In the genomic region with DNA sequence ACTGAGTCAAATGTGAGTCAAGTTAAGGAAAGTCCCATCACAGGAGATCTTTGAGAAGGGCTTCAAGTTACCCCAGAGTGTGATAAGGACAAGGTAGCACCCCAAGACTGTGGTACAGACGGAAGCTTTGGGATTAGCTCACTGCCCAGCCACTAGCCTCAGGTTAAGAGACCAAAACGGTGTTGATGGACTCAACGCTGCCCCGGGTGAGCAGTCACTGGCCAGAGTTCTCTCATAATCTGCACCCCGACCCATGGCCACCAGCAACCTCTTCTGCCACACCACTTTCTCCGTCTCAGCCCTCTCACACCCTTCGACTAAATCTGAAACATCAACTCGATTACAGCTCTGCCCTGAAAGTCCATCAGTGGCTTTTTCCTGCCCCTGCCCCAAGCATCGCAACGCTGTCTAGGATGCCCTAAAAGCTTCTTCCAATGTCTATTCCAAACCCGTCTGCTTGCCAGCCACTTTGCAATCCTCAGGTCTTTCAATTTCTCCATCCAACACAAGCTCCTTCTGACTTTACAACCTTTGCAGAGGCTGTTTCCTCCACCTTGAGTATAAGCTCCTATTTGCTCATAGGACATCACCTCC, we compare ENCODE assay signal across 19 cellular contexts. TPM values are rescaled to one million over a fixed set of nuclear protein-coding genes. Genes with fewer than 3 reads are reported as not detected.
DNase-seq lines count a peak whose midpoint lies in the region; ATAC-seq, FAIRE-seq and TF ChIP-seq lines count a peak whose summit lies in the region.
"Had no signal": no experiment of that assay in that cellular context is flagged by ENCODE, and none has a peak within 500 bp of the region (broad histone marks: within the 10 kb centered on the region; RNA-seq: fewer than 3 reads in every experiment).

No MANE protein-coding gene starts in this region.

- peaks cover 86% of the 10 kb centered on the region for H3K4me1 Mint-ChIP-seq in activated CD8-positive, alpha-beta memory T cell treated with anti-CD3 and anti-CD28 coated beads, Interleukin-2, amount 10 ng/mL, durations not matched to agents 7 days and 5 days
- H3K4me1 Mint-ChIP-seq in HFFc6 (ENCODE audit: low read depth), result peaks cover 69% of the 10 kb centered on the region
- H3K4me1 Mint-ChIP-seq in CD14-positive monocyte, result peaks cover 14% of the 10 kb centered on the region

- POLR2A ChIA-PET in K562 (lab: Yijun Ruan, JAX), result interaction anchor here (0.5 to 1.6 kb wide), 8 partner anchors 8 to 183 kb away, joined by 3 to 7 read pairs (median 4); no protein-coding TSS in a partner anchor

- 95% methylated on average over 11 of the region's 11 CpGs for WGBS in K562 (ENCODE audit: insufficient coverage, low coverage, missing lambda C conversion rate)
- WGBS in spleen, 5 donors, result 86 to 90% (median 88%) methylated on average over 11 of the region's 11 CpGs

- peak; percentile 47; the same call in 1 of the 2 replicates for TF ChIP-seq POLR2A in K562 (conservative IDR thresholded peaks at IDR 0.05)
- TF ChIP-seq POLR2A in spleen (IDR thresholded peaks at IDR 0.05), result no peak

- H3K9me1 ChIP-seq in K562 (ENCODE audit: control insufficient read depth, insufficient read depth, low read length), result no peaks in the 10 kb centered on the region

- H3K9me3 ChIP-seq in K562 (replicated peaks; ENCODE audit: control insufficient read depth, insufficient read depth, low read depth, low read length) (no peaks in the 10 kb centered on the region), spleen (no peaks in the 10 kb centered on the region)
- H3K9me3 ChIP-seq: esophagus muscularis mucosa, heart right ventricle, right lobe of liver had no signal

- H3K27me3 ChIP-seq in K562 (ENCODE audit: control insufficient read depth in 2 of 2, insufficient read depth in 2 of 2, low read length in 2 of 2) (no peaks in the 10 kb centered on the region), spleen (replicated peaks in 1 of 7) (no peaks in the 10 kb centered on the region)
- H3K27me3 ChIP-seq: esophagus muscularis mucosa, heart right ventricle, right lobe of liver had no signal

- no peak for FAIRE-seq in K562 (lab: Jason Lieb, UNC)

- no peaks in the 10 kb centered on the region for H3K9me3 Mint-ChIP-seq in activated CD8-positive, alpha-beta memory T cell treated with anti-CD3 and anti-CD28 coated beads, Interleukin-2, amount 10 ng/mL, durations not matched to agents 7 days and 5 days (ENCODE audit: low read depth)
- H3K9me3 Mint-ChIP-seq in HFFc6, result no peaks in the 10 kb centered on the region
- H3K9me3 Mint-ChIP-seq in CD14-positive monocyte, result no peaks in the 10 kb centered on the region

- H3K36me3 Mint-ChIP-seq in activated CD8-positive, alpha-beta memory T cell treated with anti-CD3 and anti-CD28 coated beads, Interleukin-2, amount 10 ng/mL, durations not matched to agents 7 days and 5 days, result peaks cover 88% of the 10 kb centered on the region
- peaks cover 80% of the 10 kb centered on the region for H3K36me3 Mint-ChIP-seq in HFFc6 (ENCODE audit: low read depth)
- peaks cover 87 to 96% of the 10 kb centered on the region in 2 donors for H3K36me3 Mint-ChIP-seq in CD14-positive monocyte

- H4K20me1 ChIP-seq in K562 (replicated peaks; ENCODE audit: control insufficient read depth, insufficient read depth, low read length), result peaks cover 25% of the 10 kb centered on the region

- CTCF ChIA-PET in activated CD8-positive, alpha-beta memory T cell treated with anti-CD3 and anti-CD28 coated beads, Interleukin-2, amount 10 ng/mL, durations not matched to agents 7 days and 5 days (lab: Charles Lee), result interaction anchor here (1.0 to 1.4 kb wide), 4 partner anchors 13 to 86 kb away, joined by 3 to 6 read pairs (median 4); a partner anchor contains a TSS
- CTCF ChIA-PET in K562 (lab: Yijun Ruan, JAX; ENCODE audit: low intra/inter-chr PET ratio), result no interaction called here

- DNase-seq in activated CD8-positive, alpha-beta memory T cell treated with anti-CD3 and anti-CD28 coated beads, Interleukin-2, amount 10 ng/mL, durations not matched to agents 7 days and 5 days, result no peak
- DNase-seq in activated CD8-positive, alpha-beta memory T cell treated with anti-CD3 and anti-CD28 coated beads, Interleukin-2, amount 50 U/mL, for 48 hours, result no peak
- DNase-seq in HFFc6 (no peak), K562 (ENCODE audit: extremely low read depth in 1 of 4, low spot score in 3 of 4) (no peak), spleen (peak; percentile 41), NCI-H1105 treated with DMSO at 0.1 percent for 48 hours (lab: John Stamatoyannopoulos, UW) (no peak), CD14-positive monocyte (ENCODE audit: low spot score) (no peak), ureter (ENCODE audit: low spot score) (no peak)
- DNase-seq: amniotic stem cell, DMS79 treated with DMSO at 0.1 percent for 48 hours, heart right ventricle, left cardiac atrium, NCI-H1417 treated with DMSO at 0.1 percent for 48 hours, NCI-H510A treated with DMSO at 0.1 percent for 48 hours, PC-9, SW 1271 had no signal

- no peak for TF ChIP-seq CTCF in HFFc6 (IDR thresholded peaks at IDR 0.05)
- no peak for TF ChIP-seq CTCF in K562 (IDR thresholded peaks at IDR 0.05 in 2 of 3, conservative IDR thresholded peaks at IDR 0.05 in 1 of 3; ENCODE audit: insufficient read depth in 2 of 3, low read depth in 1 of 3, low read length in 3 of 3)
- TF ChIP-seq CTCF in spleen (IDR thresholded peaks at IDR 0.05 in 8 of 11, conservative IDR thresholded peaks at IDR 0.05 in 3 of 11), result no peak
- TF ChIP-seq CTCF in CD14-positive monocyte (IDR thresholded peaks at IDR 0.05), result no peak

- H3K4me3 ChIP-seq in K562 (no peak overlapping the region), spleen (no peak overlapping the region)
- H3K4me3 ChIP-seq: esophagus muscularis mucosa, heart right ventricle, PC-9, right lobe of liver had no signal

- ATAC-seq in activated CD8-positive, alpha-beta memory T cell treated with anti-CD3 and anti-CD28 coated beads, Interleukin-2, amount 10 ng/mL, durations not matched to agents 7 days and 5 days, result no peak
- no peak for ATAC-seq in K562
- ATAC-seq: left cardiac atrium, right lobe of liver had no signal

- H3K79me2 ChIP-seq in K562 (ENCODE audit: control insufficient read depth, insufficient read depth, low read length), result peaks cover 82% of the 10 kb centered on the region

- BruUV-seq in K562 (replicated peaks; lab: Mats Ljungman, UMichigan), result no TSS peak

- no peak overlapping the region for H3K4me3 Mint-ChIP-seq in activated CD8-positive, alpha-beta memory T cell treated with anti-CD3 and anti-CD28 coated beads, Interleukin-2, amount 10 ng/mL, durations not matched to agents 7 days and 5 days
- H3K4me3 Mint-ChIP-seq in HFFc6 (no peak overlapping the region), CD14-positive monocyte (no peak overlapping the region)

- H3K27ac Mint-ChIP-seq in activated CD8-positive, alpha-beta memory T cell treated with anti-CD3 and anti-CD28 coated beads, Interleukin-2, amount 10 ng/mL, durations not matched to agents 7 days and 5 days, result peak overlapping the region; percentile 90
- H3K27ac Mint-ChIP-seq in HFFc6, result peak overlapping the region; percentile 51; the same call in 1 of the 2 replicates
- peak overlapping the region in 2 of 7 donors; percentile 4 to 9 for H3K27ac Mint-ChIP-seq in CD14-positive monocyte

- H2AFZ ChIP-seq in K562 (ENCODE audit: low read depth, low read length), result no peak overlapping the region
- H2AFZ ChIP-seq: PC-9 had no signal

- H3K4me1 ChIP-seq in K562 (replicated peaks in 1 of 2; ENCODE audit: control insufficient read depth in 2 of 2, insufficient read depth in 2 of 2, low read length in 2 of 2) (peaks cover 7 to 18% of the 10 kb centered on the region in 2 experiments; a peak in 4 of 5 replicates), spleen (peaks cover 47 to 100% (median 93%) of the 10 kb centered on the region in 6 donors)

- H3K27ac ChIP-seq in K562 (ENCODE audit: extremely low read depth, low read depth, low read length) (no peak overlapping the region), spleen (peak overlapping the region in 5 of 8 donors; percentile 67 to 99 (median 72))
- H3K27ac ChIP-seq: heart right ventricle, PC-9, right lobe of liver had no signal

- no peak for TF ChIP-seq RAD21 in K562 (CRISPR knock-in tag; conservative IDR thresholded peaks at IDR 0.05 in 1 of 2, IDR thresholded peaks at IDR 0.05 in 1 of 2)

- no peaks in the 10 kb centered on the region for H3K27me3 Mint-ChIP-seq in activated CD8-positive, alpha-beta memory T cell treated with anti-CD3 and anti-CD28 coated beads, Interleukin-2, amount 10 ng/mL, durations not matched to agents 7 days and 5 days
- H3K27me3 Mint-ChIP-seq in HFFc6 (ENCODE audit: insufficient read depth) (peaks cover 19% of the 10 kb centered on the region), CD14-positive monocyte (ENCODE audit: low read depth in 3 of 3) (peaks cover 0 to 2% (median 0%) of the 10 kb centered on the region in 3 donors)

- no peak overlapping the region for H3K4me2 ChIP-seq in K562 (ENCODE audit: insufficient read depth, low read length)
- H3K4me2 ChIP-seq: PC-9 had no signal

- in situ Hi-C loops in K562 (cut with MboI), result no loop called here

- no peak for TF ChIP-seq EP300 in K562 (IDR thresholded peaks at IDR 0.05; ENCODE audit: low read length)

- no peak overlapping the region; a peak in 1 of 4 replicates for H3K9ac ChIP-seq in K562 (ENCODE audit: insufficient read depth in 1 of 2, low read depth in 2 of 2, low read length in 2 of 2)

- peaks cover 98% of the 10 kb centered on the region for H3K36me3 ChIP-seq in K562 (ENCODE audit: control insufficient read depth, insufficient read depth, low read length)
- H3K36me3 ChIP-seq in spleen, result peaks cover 2 to 97% (median 87%) of the 10 kb centered on the region in 6 donors

- intact Hi-C loops in K562 (cut with micrococcal nuclease) (no loop called here), spleen (cut with DNase I; ENCODE audit: low total_unique reads) (no loop called here), CD14-positive monocyte (cut with micrococcal nuclease) (no loop called here)

RNA-seq across cellular contexts. Expression of a gene that starts 5.6 kb away (rescaled TPM):
- 100 to 1,000 TPM; 479 to 611 TPM for total RNA-seq in activated CD8-positive, alpha-beta memory T cell treated with anti-CD3 and anti-CD28 coated beads, Interleukin-2, amount 10 ng/mL, durations not matched to agents 7 days and 5 days
- total RNA-seq in HFFc6 (2021; fragmentation: NEBNext Ultra II Directional; extraction: Animal tissue kit (Norgen Biotek cat#: 25700)), result 100 to 1,000 TPM; 337 to 467 (median 441) TPM
- 270 and 391 TPM in 2 replicates for total RNA-seq in K562 (2011; cell fraction: chromatin; rRNA removed; ENCODE audit: low replicate concordance)
- total RNA-seq in K562 (2011; cell fraction: nucleolus; rRNA removed), result 228 and 234 TPM in 2 replicates
- total RNA-seq in K562 (2011; cell fraction: nucleoplasm; rRNA removed), result 270 and 297 TPM in 2 replicates
- total RNA-seq in K562 (2014; rRNA removed), result 313 and 355 TPM in 2 replicates
- 375 and 414 TPM in 2 replicates for total RNA-seq in K562 (2014; rRNA removed; fragmentation: Illumina TruSeq; extraction: Trizol)
- total RNA-seq in K562 (2015; rRNA removed; fragmentation: Illumina TruSeq; extraction: Trizol), result 274 and 290 TPM in 2 replicates
- total RNA-seq in K562 (2021), result 579 and 605 TPM in 2 replicates
- polyA plus RNA-seq in K562 (2011; rRNA removed), result 284 and 572 TPM in 2 replicates
- polyA plus RNA-seq in K562 (2011; cell fraction: cytosol; rRNA removed), result 251 and 262 TPM in 2 replicates
- polyA plus RNA-seq in K562 (2011; cell fraction: nucleus; rRNA removed), result 342 and 362 TPM in 2 replicates
- 353 and 512 TPM in 2 replicates for polyA plus RNA-seq in K562 (2012)
- polyA plus RNA-seq in K562 (2014; fragmentation: Illumina TruSeq; extraction: Trizol), result 550 and 610 TPM in 2 replicates
- polyA plus RNA-seq in K562 (2014; fragmentation: Nextera tagmentation; extraction: Ambion mirVana), result 10 to 100 TPM; 39.5 to 51.4 TPM
- polyA plus RNA-seq in K562 (2014; rRNA removed), result 271 and 299 TPM in 2 replicates
- 359 and 423 TPM in 2 replicates for polyA minus RNA-seq in K562 (2011; rRNA and poly(A)+ RNA removed)
- polyA minus RNA-seq in K562 (2011; cell fraction: cytosol; rRNA and poly(A)+ RNA removed), result 278 and 317 TPM in 2 replicates
- polyA minus RNA-seq in K562 (2011; cell fraction: nucleus; rRNA and poly(A)+ RNA removed), result 71.0 and 135 TPM in 2 replicates
- total RNA-seq in spleen, result 100 to 1,000 TPM; 188 to 357 (median 294) TPM
- polyA plus RNA-seq in spleen, result 100 to 1,000 TPM; 147 to 175 (median 168) TPM
- 10 to 100 TPM; 51.9 to 58.7 TPM for polyA plus RNA-seq in CD14-positive monocyte
- 295 TPM for total RNA-seq in ureter

RNA-seq across cellular contexts. Expression of a gene that starts 12.6 kb away (rescaled TPM):
- 100 to 1,000 TPM; 207 to 214 TPM for total RNA-seq in activated CD8-positive, alpha-beta memory T cell treated with anti-CD3 and anti-CD28 coated beads, Interleukin-2, amount 10 ng/mL, durations not matched to agents 7 days and 5 days
- 10 to 100 TPM; 35.5 to 48.5 (median 45.6) TPM for total RNA-seq in HFFc6 (2021; fragmentation: NEBNext Ultra II Directional; extraction: Animal tissue kit (Norgen Biotek cat#: 25700))
- 23.7 and 41.8 TPM in 2 replicates for total RNA-seq in K562 (2011; cell fraction: chromatin; rRNA removed; ENCODE audit: low replicate concordance)
- 32.6 and 33.9 TPM in 2 replicates for total RNA-seq in K562 (2011; cell fraction: nucleolus; rRNA removed)
- 34.1 and 35.9 TPM in 2 replicates for total RNA-seq in K562 (2011; cell fraction: nucleoplasm; rRNA removed)
- 67.3 and 69.6 TPM in 2 replicates for total RNA-seq in K562 (2014; rRNA removed)
- total RNA-seq in K562 (2014; rRNA removed; fragmentation: Illumina TruSeq; extraction: Trizol), result 40.1 and 58.0 TPM in 2 replicates
- 84.9 and 98.2 TPM in 2 replicates for total RNA-seq in K562 (2015; rRNA removed; fragmentation: Illumina TruSeq; extraction: Trizol)
- 89.2 and 91.7 TPM in 2 replicates for total RNA-seq in K562 (2021)
- polyA plus RNA-seq in K562 (2011; rRNA removed), result 67.3 and 115 TPM in 2 replicates
- polyA plus RNA-seq in K562 (2011; cell fraction: cytosol; rRNA removed), result 133 and 134 TPM in 2 replicates
- 175 and 195 TPM in 2 replicates for polyA plus RNA-seq in K562 (2011; cell fraction: nucleus; rRNA removed)
- polyA plus RNA-seq in K562 (2012), result 242 and 243 TPM in 2 replicates
- 133 TPM in 2 replicates for polyA plus RNA-seq in K562 (2014; fragmentation: Illumina TruSeq; extraction: Trizol)
- 10 to 100 TPM; 47.5 to 99.9 TPM for polyA plus RNA-seq in K562 (2014; fragmentation: Nextera tagmentation; extraction: Ambion mirVana)
- polyA plus RNA-seq in K562 (2014; rRNA removed), result 55.2 and 118 TPM in 2 replicates
- 53.8 and 60.0 TPM in 2 replicates for polyA minus RNA-seq in K562 (2011; rRNA and poly(A)+ RNA removed)
- 38.6 and 49.9 TPM in 2 replicates for polyA minus RNA-seq in K562 (2011; cell fraction: cytosol; rRNA and poly(A)+ RNA removed)
- 19.5 and 24.9 TPM in 2 replicates for polyA minus RNA-seq in K562 (2011; cell fraction: nucleus; rRNA and poly(A)+ RNA removed)
- 100 to 1,000 TPM; 119 to 293 (median 191) TPM for total RNA-seq in spleen
- 100 to 1,000 TPM; 196 to 370 (median 216) TPM for polyA plus RNA-seq in spleen
- polyA plus RNA-seq in CD14-positive monocyte, result 100 to 1,000 TPM; 173 to 187 TPM
- 175 TPM for total RNA-seq in ureter

RNA-seq across cellular contexts. Expression of a gene that starts 31.4 kb away (rescaled TPM):
- 1 to 10 TPM; 1.4 to 2.4 TPM for total RNA-seq in activated CD8-positive, alpha-beta memory T cell treated with anti-CD3 and anti-CD28 coated beads, Interleukin-2, amount 10 ng/mL, durations not matched to agents 7 days and 5 days
- under 1 TPM in 1 of 6 experiments, not detected in 5; 0.43 TPM for total RNA-seq in HFFc6 (2021; fragmentation: NEBNext Ultra II Directional; extraction: Animal tissue kit (Norgen Biotek cat#: 25700))
- 0.95 and 3.4 TPM in 2 replicates for total RNA-seq in K562 (2011; cell fraction: chromatin; rRNA removed; ENCODE audit: low replicate concordance)
- 2.1 and 2.7 TPM in 2 replicates for total RNA-seq in K562 (2011; cell fraction: nucleolus; rRNA removed)
- 0.61 and 0.95 TPM in 2 replicates for total RNA-seq in K562 (2011; cell fraction: nucleoplasm; rRNA removed)
- not detected in 2 replicates for total RNA-seq in K562 (2014; rRNA removed)
- not detected in 2 replicates for total RNA-seq in K562 (2014; rRNA removed; fragmentation: Illumina TruSeq; extraction: Trizol)
- 0.18 TPM in 1 of 2 replicates, not detected in the other for total RNA-seq in K562 (2015; rRNA removed; fragmentation: Illumina TruSeq; extraction: Trizol)
- 1.1 and 1.8 TPM in 2 replicates for total RNA-seq in K562 (2021)
- 0.31 and 0.38 TPM in 2 replicates for polyA plus RNA-seq in K562 (2011; rRNA removed)
- 0.25 and 0.96 TPM in 2 replicates for polyA plus RNA-seq in K562 (2011; cell fraction: cytosol; rRNA removed)
- 3.1 and 3.7 TPM in 2 replicates for polyA plus RNA-seq in K562 (2011; cell fraction: nucleus; rRNA removed)
- polyA plus RNA-seq in K562 (2012), result 0.58 and 0.64 TPM in 2 replicates
- 0.17 and 0.36 TPM in 2 replicates for polyA plus RNA-seq in K562 (2014; fragmentation: Illumina TruSeq; extraction: Trizol)
- polyA plus RNA-seq in K562 (2014; fragmentation: Nextera tagmentation; extraction: Ambion mirVana), result under 1 TPM in 1 of 2 experiments, not detected in 1; 0.08 TPM
- polyA plus RNA-seq in K562 (2014; rRNA removed), result 0.29 TPM in 1 of 2 replicates, not detected in the other
- polyA minus RNA-seq in K562 (2011; rRNA and poly(A)+ RNA removed), result 0.14 TPM in 1 of 2 replicates, not detected in the other
- polyA minus RNA-seq in K562 (2011; cell fraction: cytosol; rRNA and poly(A)+ RNA removed), result not detected in 2 replicates
- polyA minus RNA-seq in K562 (2011; cell fraction: nucleus; rRNA and poly(A)+ RNA removed), result 0.67 TPM in 1 of 2 replicates, not detected in the other
- 1 to 10 TPM; 1.1 to 7.5 (median 2.8) TPM for total RNA-seq in spleen
- 1 to 10 TPM; 2.9 to 9.6 (median 9.3) TPM for polyA plus RNA-seq in spleen
- not detected for polyA plus RNA-seq in CD14-positive monocyte
- total RNA-seq in ureter, result 9.2 TPM

RNA-seq across cellular contexts. Expression of a gene that starts 33.9 kb away (rescaled TPM):
- 10 to 100 TPM; 80.1 to 81.0 TPM for total RNA-seq in activated CD8-positive, alpha-beta memory T cell treated with anti-CD3 and anti-CD28 coated beads, Interleukin-2, amount 10 ng/mL, durations not matched to agents 7 days and 5 days
- total RNA-seq in HFFc6 (2021; fragmentation: NEBNext Ultra II Directional; extraction: Animal tissue kit (Norgen Biotek cat#: 25700)), result 1 to 10 TPM in 5 of 6 experiments, under 1 TPM in 1; 0.69 to 3.5 (median 1.7) TPM
- total RNA-seq in K562 (2011; cell fraction: chromatin; rRNA removed; ENCODE audit: low replicate concordance), result 12.5 and 23.7 TPM in 2 replicates
- total RNA-seq in K562 (2011; cell fraction: nucleolus; rRNA removed), result 11.8 and 15.2 TPM in 2 replicates
- 11.6 and 13.7 TPM in 2 replicates for total RNA-seq in K562 (2011; cell fraction: nucleoplasm; rRNA removed)
- total RNA-seq in K562 (2014; rRNA removed), result 5.1 TPM in 2 replicates
- 3.1 and 3.7 TPM in 2 replicates for total RNA-seq in K562 (2014; rRNA removed; fragmentation: Illumina TruSeq; extraction: Trizol)
- 4.1 and 5.3 TPM in 2 replicates for total RNA-seq in K562 (2015; rRNA removed; fragmentation: Illumina TruSeq; extraction: Trizol)
- 5.9 and 6.2 TPM in 2 replicates for total RNA-seq in K562 (2021)
- 10.9 and 17.3 TPM in 2 replicates for polyA plus RNA-seq in K562 (2011; rRNA removed)
- 10.6 and 12.7 TPM in 2 replicates for polyA plus RNA-seq in K562 (2011; cell fraction: cytosol; rRNA removed)
- polyA plus RNA-seq in K562 (2011; cell fraction: nucleus; rRNA removed), result 18.6 and 22.5 TPM in 2 replicates
- polyA plus RNA-seq in K562 (2012), result 5.2 and 22.0 TPM in 2 replicates
- 3.8 and 4.9 TPM in 2 replicates for polyA plus RNA-seq in K562 (2014; fragmentation: Illumina TruSeq; extraction: Trizol)
- 1 to 10 TPM in 1 of 2 experiments, under 1 TPM in 1; 0.82 to 1.1 TPM for polyA plus RNA-seq in K562 (2014; fragmentation: Nextera tagmentation; extraction: Ambion mirVana)
- 4.9 and 5.0 TPM in 2 replicates for polyA plus RNA-seq in K562 (2014; rRNA removed)
- polyA minus RNA-seq in K562 (2011; rRNA and poly(A)+ RNA removed), result 4.1 and 5.7 TPM in 2 replicates
- 3.1 and 8.8 TPM in 2 replicates for polyA minus RNA-seq in K562 (2011; cell fraction: cytosol; rRNA and poly(A)+ RNA removed)
- polyA minus RNA-seq in K562 (2011; cell fraction: nucleus; rRNA and poly(A)+ RNA removed), result 6.2 and 11.0 TPM in 2 replicates
- 10 to 100 TPM; 14.5 to 31.3 (median 26.5) TPM for total RNA-seq in spleen
- 10 to 100 TPM; 26.6 to 42.5 (median 36.0) TPM for polyA plus RNA-seq in spleen
- polyA plus RNA-seq in CD14-positive monocyte, result 1 to 10 TPM; 4.1 to 7.2 TPM
- 14.1 TPM for total RNA-seq in ureter

RNA-seq across cellular contexts. Expression of a gene that starts 55.2 kb away (rescaled TPM):
- total RNA-seq in activated CD8-positive, alpha-beta memory T cell treated with anti-CD3 and anti-CD28 coated beads, Interleukin-2, amount 10 ng/mL, durations not matched to agents 7 days and 5 days, result not detected
- not detected for total RNA-seq in HFFc6 (2021; fragmentation: NEBNext Ultra II Directional; extraction: Animal tissue kit (Norgen Biotek cat#: 25700))
- not detected in 2 replicates for total RNA-seq in K562 (2011; cell fraction: chromatin; rRNA removed; ENCODE audit: low replicate concordance)
- not detected in 2 replicates for total RNA-seq in K562 (2011; cell fraction: nucleolus; rRNA removed)
- not detected in 2 replicates for total RNA-seq in K562 (2011; cell fraction: nucleoplasm; rRNA removed)
- not detected in 2 replicates for total RNA-seq in K562 (2014; rRNA removed)
- not detected in 2 replicates for total RNA-seq in K562 (2014; rRNA removed; fragmentation: Illumina TruSeq; extraction: Trizol)
- total RNA-seq in K562 (2015; rRNA removed; fragmentation: Illumina TruSeq; extraction: Trizol), result not detected in 2 replicates
- not detected in 2 replicates for total RNA-seq in K562 (2021)
- polyA plus RNA-seq in K562 (2011; rRNA removed), result not detected in 2 replicates
- polyA plus RNA-seq in K562 (2011; cell fraction: cytosol; rRNA removed), result not detected in 2 replicates
- not detected in 2 replicates for polyA plus RNA-seq in K562 (2011; cell fraction: nucleus; rRNA removed)
- polyA plus RNA-seq in K562 (2012), result not detected in 2 replicates
- polyA plus RNA-seq in K562 (2014; fragmentation: Illumina TruSeq; extraction: Trizol), result not detected in 2 replicates
- not detected for polyA plus RNA-seq in K562 (2014; fragmentation: Nextera tagmentation; extraction: Ambion mirVana)
- not detected in 2 replicates for polyA plus RNA-seq in K562 (2014; rRNA removed)
- not detected in 2 replicates for polyA minus RNA-seq in K562 (2011; rRNA and poly(A)+ RNA removed)
- polyA minus RNA-seq in K562 (2011; cell fraction: cytosol; rRNA and poly(A)+ RNA removed), result not detected in 2 replicates
- not detected in 2 replicates for polyA minus RNA-seq in K562 (2011; cell fraction: nucleus; rRNA and poly(A)+ RNA removed)
- 10 to 100 TPM in 2 of 7 donors, 1 to 10 TPM in 2, not detected in 3; 1.1 to 60.3 (median 17.5) TPM for total RNA-seq in spleen
- polyA plus RNA-seq in spleen, result 100 to 1,000 TPM in 2 of 3 donors, 1 to 10 TPM in 1; 1.1 to 167 (median 116) TPM
- polyA plus RNA-seq in CD14-positive monocyte, result not detected
- not detected for total RNA-seq in ureter
- total RNA-seq: esophagus muscularis mucosa, left cardiac atrium, PC-9, right lobe of liver had no signal
- polyA plus RNA-seq: AG04450 had no signal
